Comparison of ENCODE assay signal across 1 cellular context in the genomic region with DNA sequence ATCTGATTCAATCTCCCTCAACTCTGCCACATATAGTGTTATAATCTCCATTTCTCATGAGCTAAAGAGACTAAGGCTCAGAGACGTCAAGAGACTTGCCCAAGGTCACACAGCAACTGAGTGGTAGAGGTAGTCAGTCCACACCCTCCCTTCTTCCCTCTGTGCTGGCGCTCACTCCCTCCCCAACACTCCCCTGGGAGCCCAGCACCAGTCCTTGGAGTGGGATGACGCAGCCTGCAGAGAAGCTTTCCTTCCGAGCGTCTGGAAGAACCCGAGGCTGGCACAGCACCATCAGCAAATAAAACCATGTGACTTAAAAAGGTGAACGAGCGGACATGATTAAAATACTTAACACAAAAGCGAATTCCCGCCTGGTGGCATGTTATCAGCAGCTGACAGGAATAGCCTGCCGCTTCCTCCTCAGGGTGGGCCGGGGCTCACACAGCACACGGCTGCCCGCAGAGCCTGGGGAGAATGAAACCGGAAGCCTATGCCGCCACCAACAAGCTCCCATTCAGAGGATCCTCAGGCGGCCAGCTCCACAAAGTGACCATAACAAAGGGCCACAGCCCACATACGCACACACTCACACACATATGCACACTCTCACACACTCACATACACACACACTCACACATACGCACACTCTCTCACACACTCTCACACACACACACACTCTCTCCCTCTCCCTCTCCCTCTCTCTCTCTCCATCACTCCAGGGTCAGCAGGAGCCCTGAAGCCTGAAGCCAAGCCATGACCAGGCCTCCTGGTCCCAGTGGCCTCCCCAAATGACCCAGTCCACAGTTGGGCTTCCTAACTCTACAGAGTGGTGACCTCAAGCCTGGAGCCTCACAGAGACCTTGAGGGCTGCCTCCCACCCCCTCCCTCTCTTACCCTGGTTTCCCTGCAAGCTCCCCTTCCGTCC.
TF ChIP-seq lines count a peak whose summit lies in the region.

No MANE protein-coding gene starts in this region.

TF ChIP-seq in H1, 55 proteins besides CTCF, POLR2A, EP300 and RAD21 (continued from another document):
- TF ChIP-seq RBBP5 (IDR thresholded peaks at IDR 0.05; ENCODE audit: borderline replicate concordance, low read depth, low read length) (peak; percentile 83; the same call in 1 of the 2 replicates), KDM5A (IDR thresholded peaks at IDR 0.05; ENCODE audit: low read length) (no peak), FOSL1 (IDR thresholded peaks at IDR 0.05; ENCODE audit: insufficient read depth, low read depth, low read length) (no peak), CBX8 (IDR thresholded peaks at IDR 0.05; ENCODE audit: borderline replicate concordance, low read depth, low read length) (no peak), POLR2AphosphoS5 (IDR thresholded peaks at IDR 0.05; ENCODE audit: low read depth, low read length) (no peak; the same call in 1 of the 2 replicates), NANOG (IDR thresholded peaks at IDR 0.05; ENCODE audit: insufficient read depth, low read depth, low read length, poor library complexity, severe bottlenecking) (no peak)
- TF ChIP-seq, protein P1, sequence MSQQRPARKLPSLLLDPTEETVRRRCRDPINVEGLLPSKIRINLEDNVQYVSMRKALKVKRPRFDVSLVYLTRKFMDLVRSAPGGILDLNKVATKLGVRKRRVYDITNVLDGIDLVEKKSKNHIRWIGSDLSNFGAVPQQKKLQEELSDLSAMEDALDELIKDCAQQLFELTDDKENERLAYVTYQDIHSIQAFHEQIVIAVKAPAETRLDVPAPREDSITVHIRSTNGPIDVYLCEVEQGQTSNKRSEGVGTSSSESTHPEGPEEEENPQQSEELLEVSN (IDR thresholded peaks at IDR 0.05): peak; percentile 80
